8 cellular contexts compared by ENCODE assay signal in genomic region chr4:138035781-138036258, GRCh38.
DNase-seq lines count a peak whose midpoint lies in the region; ATAC-seq and TF ChIP-seq lines count a peak whose summit lies in the region.

No MANE protein-coding gene starts in this region.

- H3K4me2 ChIP-seq in BLaER1, result peak overlapping the region; percentile 25; the same call in 1 of the 2 replicates

- H3K36me3 ChIP-seq in BLaER1 (peaks cover 2% of the 10 kb centered on the region; the same call in 1 of the 2 replicates), heart left ventricle (no peaks in the 10 kb centered on the region)

- H3K9me3 ChIP-seq in BLaER1 (no peaks in the 10 kb centered on the region), heart left ventricle (no peaks in the 10 kb centered on the region)

- TF ChIP-seq POLR2A in heart left ventricle (IDR thresholded peaks at IDR 0.05), result no peak

- H3K27me3 ChIP-seq in BLaER1 (no peaks in the 10 kb centered on the region), heart left ventricle (no peaks in the 10 kb centered on the region)

- H3K9ac ChIP-seq in BLaER1, result no peak overlapping the region

- 20 to 23% (median 22%) methylated on average over 1 of the region's 1 CpG for WGBS in heart left ventricle, 4 donors

- peak; percentile 70 for TF ChIP-seq CTCF in VCaP (conservative IDR thresholded peaks at IDR 0.05)
- peak; percentile 36 to 69 (median 60) for TF ChIP-seq CTCF in heart left ventricle (IDR thresholded peaks at IDR 0.05)
- TF ChIP-seq CTCF in retinal pigment epithelial cell (conservative IDR thresholded peaks at IDR 0.05; ENCODE audit: low read depth, low read length), result peak; percentile 60

- H3K27ac ChIP-seq in BLaER1, result no peak overlapping the region
- no peak overlapping the region for H3K27ac ChIP-seq in VCaP
- H3K27ac ChIP-seq in heart left ventricle, result no peak overlapping the region

- DNase-seq in NCI-H1694 treated with DMSO at 0.1 percent for 48 hours (lab: John Stamatoyannopoulos, UW), result peak; percentile 26
- DNase-seq in heart left ventricle, result no peak
- DNase-seq in retinal pigment epithelial cell (ENCODE audit: low read depth), result no peak
- DNase-seq in 8988T, result no peak

- H3K4me3 ChIP-seq in BLaER1 (no peak overlapping the region), heart left ventricle (no peak overlapping the region), retinal pigment epithelial cell (ENCODE audit: low read length) (no peak overlapping the region)

- intact Hi-C loops in heart left ventricle (cut with DNase I), result loop anchor here (1.0 to 10.0 kb wide), 18 partner anchors 49 to 881 kb away; no protein-coding TSS in a partner anchor

- H4K20me1 ChIP-seq in BLaER1, result no peaks in the 10 kb centered on the region

- H3K4me1 ChIP-seq in BLaER1 (peaks cover 26% of the 10 kb centered on the region; the same call in 1 of the 2 replicates), heart left ventricle (peaks cover 0 to 6% (median 0%) of the 10 kb centered on the region in 12 donors)

- ATAC-seq in GM18873 (IDR thresholded peaks at IDR 0.05; ENCODE audit: low FRiP score, unreplicated experiment), result peak; percentile 100
- peak; percentile 100 for ATAC-seq in HG02981 (IDR thresholded peaks at IDR 0.05; ENCODE audit: unreplicated experiment)
- peak; percentile 64 to 94 (median 83) for ATAC-seq in heart left ventricle
